13 cellular contexts compared by ENCODE assay signal in the genomic region with DNA sequence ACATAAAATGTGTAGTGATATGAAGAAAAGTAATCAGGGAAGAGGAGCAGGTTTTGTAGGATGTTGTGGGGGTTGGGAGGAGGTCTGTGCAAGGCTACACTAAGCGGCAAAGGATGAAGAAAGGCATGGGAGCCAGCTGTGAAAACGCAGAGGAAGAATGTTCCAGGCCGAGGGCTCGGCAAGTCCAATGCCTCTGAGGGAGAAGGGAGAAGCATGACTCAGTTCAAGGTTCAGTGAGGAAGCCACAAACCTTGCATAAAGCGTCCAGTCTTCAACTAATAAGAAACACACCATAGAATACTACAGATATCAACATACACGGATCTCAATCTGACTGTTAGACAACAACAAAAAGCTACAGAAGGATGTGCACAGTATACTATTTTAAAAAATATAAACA. TPM values are rescaled to one million over a fixed set of nuclear protein-coding genes. Genes with fewer than 3 reads are reported as not detected.
A peak's percentile ranks its signal among the peaks of the same experiment; 100 is the strongest.
DNase-seq lines count a peak whose midpoint lies in the region; ATAC-seq and TF ChIP-seq lines count a peak whose summit lies in the region.
"Had no signal": no experiment of that assay in that cellular context is flagged by ENCODE, and none has a peak within 500 bp of the region (broad histone marks: within the 10 kb centered on the region; RNA-seq: fewer than 3 reads in every experiment).

No MANE protein-coding gene starts in this region.

- no peak overlapping the region for H3K27ac Mint-ChIP-seq in activated CD8-positive, alpha-beta memory T cell treated with anti-CD3 and anti-CD28 coated beads, Interleukin-2, amount 10 ng/mL, durations not matched to agents 7 days and 5 days
- H3K27ac Mint-ChIP-seq: activated naive CD4-positive, alpha-beta T cell treated with anti-CD3 and anti-CD28 coated beads, Interleukin-2, amount 50 U/mL, for 72 hours had no signal

- no peaks in the 10 kb centered on the region for H3K27me3 ChIP-seq in gastroesophageal sphincter
- H3K27me3 ChIP-seq in mammary epithelial cell (ENCODE audit: insufficient read depth, low read length) = no peaks in the 10 kb centered on the region
- H3K27me3 ChIP-seq: esophagus squamous epithelium had no signal

- DNase-seq in DMS114 treated with DMSO at 0.1 percent for 48 hours (lab: John Stamatoyannopoulos, UW; ENCODE audit: unreplicated experiment) (peak; percentile 50), SKM-1 treated with dmso at 0.1 percent for 144 hours (lab: John Stamatoyannopoulos, UW; ENCODE audit: unreplicated experiment) (peak; percentile 68), pons (ENCODE audit: low spot score) (peak; percentile 37), NCI-H2107 (lab: John Stamatoyannopoulos, UW) (no peak), mammary epithelial cell (no peak)
- DNase-seq in stimulated activated naive CD4-positive, alpha-beta T cell treated with Interleukin-2 at 50 U/mL for 16 hours (lab: John Stamatoyannopoulos, UW) = no peak
- DNase-seq in activated CD8-positive, alpha-beta memory T cell treated with anti-CD3 and anti-CD28 coated beads, Interleukin-2, amount 10 ng/mL, durations not matched to agents 7 days and 5 days = no peak
- DNase-seq: activated CD4-positive, alpha-beta T cell treated with anti-CD3 and anti-CD28 coated beads for 48 hours; esophagus squamous epithelium; NCI-H187 treated with DMSO at 0.1 percent for 48 hours; SHP77 had no signal

- H3K4me1 Mint-ChIP-seq in activated CD8-positive, alpha-beta memory T cell treated with anti-CD3 and anti-CD28 coated beads, Interleukin-2, amount 10 ng/mL, durations not matched to agents 7 days and 5 days = no peaks in the 10 kb centered on the region

- no peak for TF ChIP-seq POLR2A in gastroesophageal sphincter (IDR thresholded peaks at IDR 0.05)

- ATAC-seq in gastroesophageal sphincter = peak; percentile 82
- no peak for ATAC-seq in activated CD8-positive, alpha-beta memory T cell treated with anti-CD3 and anti-CD28 coated beads, Interleukin-2, amount 10 ng/mL, durations not matched to agents 7 days and 5 days
- ATAC-seq: activated naive CD4-positive, alpha-beta T cell treated with anti-CD3 and anti-CD28 coated beads, Interleukin-2, amount 50 U/mL, for 72 hours had no signal

- H3K4me3 ChIP-seq in gastroesophageal sphincter (no peak overlapping the region), mammary epithelial cell (replicated peaks in 1 of 3; ENCODE audit: insufficient read depth in 1 of 3, low read depth in 2 of 3, low read length in 3 of 3) (no peak overlapping the region)
- H3K4me3 ChIP-seq: esophagus squamous epithelium had no signal

- H3K9me3 ChIP-seq in gastroesophageal sphincter (no peaks in the 10 kb centered on the region), mammary epithelial cell (replicated peaks; ENCODE audit: insufficient read depth, low read length) (peaks cover 16% of the 10 kb centered on the region)
- H3K9me3 ChIP-seq: esophagus squamous epithelium had no signal

- H4K20me1 ChIP-seq in mammary epithelial cell (ENCODE audit: insufficient read depth, low read length) = no peaks in the 10 kb centered on the region

- 34 to 47% methylated on average over 6 of the region's 6 CpGs for WGBS in gastroesophageal sphincter (ENCODE audit: low coverage in 1 of 2), 2 donors
- WGBS in mammary epithelial cell (ENCODE audit: low coverage, missing lambda C conversion rate) = 74% methylated on average over 6 of the region's 6 CpGs

- TF ChIP-seq EP300 in gastroesophageal sphincter (IDR thresholded peaks at IDR 0.05) = no peak

- in situ Hi-C loops in mammary epithelial cell (cut with MboI; ENCODE audit: low sequenced_read_pairs in 2 of 2) = no loop called here

- no TSS peak for BruUV-seq in mammary epithelial cell (replicated peaks; lab: Mats Ljungman, UMichigan)

- H2AFZ ChIP-seq in mammary epithelial cell (ENCODE audit: low read depth, low read length) = no peak overlapping the region

- no peaks in the 10 kb centered on the region for H3K9me3 Mint-ChIP-seq in activated CD8-positive, alpha-beta memory T cell treated with anti-CD3 and anti-CD28 coated beads, Interleukin-2, amount 10 ng/mL, durations not matched to agents 7 days and 5 days (ENCODE audit: low read depth)
- H3K9me3 Mint-ChIP-seq: activated naive CD4-positive, alpha-beta T cell treated with anti-CD3 and anti-CD28 coated beads, Interleukin-2, amount 50 U/mL, for 72 hours had no signal

- intact Hi-C loops in mammary epithelial cell (cut with micrococcal nuclease) = no loop called here

- no peaks in the 10 kb centered on the region for H3K27me3 Mint-ChIP-seq in activated CD8-positive, alpha-beta memory T cell treated with anti-CD3 and anti-CD28 coated beads, Interleukin-2, amount 10 ng/mL, durations not matched to agents 7 days and 5 days

- peaks cover 0 to 10% (median 0%) of the 10 kb centered on the region in 3 donors for H3K4me1 ChIP-seq in gastroesophageal sphincter
- no peaks in the 10 kb centered on the region for H3K4me1 ChIP-seq in mammary epithelial cell (ENCODE audit: insufficient read depth, low read length)

- no peak overlapping the region for H3K4me2 ChIP-seq in mammary epithelial cell (ENCODE audit: insufficient read depth, low read depth, low read length)

- no peak overlapping the region for H3K4me3 Mint-ChIP-seq in activated CD8-positive, alpha-beta memory T cell treated with anti-CD3 and anti-CD28 coated beads, Interleukin-2, amount 10 ng/mL, durations not matched to agents 7 days and 5 days

- CTCF ChIA-PET in mammary epithelial cell (lab: Charles Lee; ENCODE audit: low non-redundant PET) = no interaction called here
- CTCF ChIA-PET in activated CD8-positive, alpha-beta memory T cell treated with anti-CD3 and anti-CD28 coated beads, Interleukin-2, amount 10 ng/mL, durations not matched to agents 7 days and 5 days (lab: Charles Lee) = no interaction called here

- TF ChIP-seq CTCF in gastroesophageal sphincter (IDR thresholded peaks at IDR 0.05) = no peak
- TF ChIP-seq CTCF in mammary epithelial cell (conservative IDR thresholded peaks at IDR 0.05 in 1 of 2, IDR thresholded peaks at IDR 0.05 in 1 of 2; ENCODE audit: extremely low read depth in 1 of 2, insufficient read depth in 1 of 2, low read depth in 1 of 2, low read length in 2 of 2) = no peak

- H3K79me2 ChIP-seq in mammary epithelial cell (ENCODE audit: insufficient read depth, low read length) = no peaks in the 10 kb centered on the region

- dilution Hi-C loops in mammary epithelial cell (cut with HindIII; ENCODE audit: low sequenced_read_pairs) = no loop called here

- H3K36me3 ChIP-seq in gastroesophageal sphincter = no peaks in the 10 kb centered on the region
- no peaks in the 10 kb centered on the region for H3K36me3 ChIP-seq in mammary epithelial cell (ENCODE audit: insufficient read depth, low read length)
- H3K36me3 ChIP-seq: esophagus squamous epithelium had no signal

- H3K27ac ChIP-seq in gastroesophageal sphincter (peak overlapping the region in 1 of 4 donors; percentile 17), mammary epithelial cell (ENCODE audit: insufficient read depth, low read depth, low read length) (no peak overlapping the region)
- H3K27ac ChIP-seq: esophagus squamous epithelium had no signal

- no peaks in the 10 kb centered on the region for H3K36me3 Mint-ChIP-seq in activated CD8-positive, alpha-beta memory T cell treated with anti-CD3 and anti-CD28 coated beads, Interleukin-2, amount 10 ng/mL, durations not matched to agents 7 days and 5 days
- H3K36me3 Mint-ChIP-seq: activated naive CD4-positive, alpha-beta T cell treated with anti-CD3 and anti-CD28 coated beads, Interleukin-2, amount 50 U/mL, for 72 hours had no signal

- no peak overlapping the region for H3K9ac ChIP-seq in mammary epithelial cell (ENCODE audit: insufficient read depth, low read length)

RNA-seq across cellular contexts. Expression of gene EPB41L3, which starts 16.2 kb away (rescaled TPM):
- total RNA-seq in gastroesophageal sphincter = 10 to 100 TPM; 27.4 to 66.6 (median 43.4) TPM
- under 1 TPM in 1 of 2 donors, not detected in 1; 0.50 TPM for total RNA-seq in mammary epithelial cell
- not detected for polyA plus RNA-seq in mammary epithelial cell
- not detected for polyA minus RNA-seq in mammary epithelial cell
- total RNA-seq in activated CD8-positive, alpha-beta memory T cell treated with anti-CD3 and anti-CD28 coated beads, Interleukin-2, amount 10 ng/mL, durations not matched to agents 7 days and 5 days = under 1 TPM in 1 of 2 experiments, not detected in 1; 0.45 TPM

Comparison
In these comparisons a context has a peak if more than half of its experiments do, and no peak if none do; other contexts are left out.
1. DNase-seq: peak in DMS114 treated with DMSO at 0.1 percent for 48 hours (single experiment), SKM-1 treated with dmso at 0.1 percent for 144 hours (single experiment) and pons (single experiment); none in NCI-H2107 (single experiment), mammary epithelial cell (single experiment), stimulated activated naive CD4-positive, alpha-beta T cell treated with Interleukin-2 at 50 U/mL for 16 hours (single experiment) and activated CD8-positive, alpha-beta memory T cell treated with anti-CD3 and anti-CD28 coated beads, Interleukin-2, amount 10 ng/mL, durations not matched to agents 7 days and 5 days (single experiment).
2. RNA of gene EPB41L3, which starts 16.2 kb away (total RNA-seq): 27.4 to 66.6 TPM in gastroesophageal sphincter; 0.50 TPM in mammary epithelial cell and 0.45 TPM in activated CD8-positive, alpha-beta memory T cell treated with anti-CD3 and anti-CD28 coated beads, Interleukin-2, amount 10 ng/mL, durations not matched to agents 7 days and 5 days; every median in the first group is over 10 times any median in the second.